Comparison of ENCODE assay signal across 12 cellular contexts in the genomic region with DNA sequence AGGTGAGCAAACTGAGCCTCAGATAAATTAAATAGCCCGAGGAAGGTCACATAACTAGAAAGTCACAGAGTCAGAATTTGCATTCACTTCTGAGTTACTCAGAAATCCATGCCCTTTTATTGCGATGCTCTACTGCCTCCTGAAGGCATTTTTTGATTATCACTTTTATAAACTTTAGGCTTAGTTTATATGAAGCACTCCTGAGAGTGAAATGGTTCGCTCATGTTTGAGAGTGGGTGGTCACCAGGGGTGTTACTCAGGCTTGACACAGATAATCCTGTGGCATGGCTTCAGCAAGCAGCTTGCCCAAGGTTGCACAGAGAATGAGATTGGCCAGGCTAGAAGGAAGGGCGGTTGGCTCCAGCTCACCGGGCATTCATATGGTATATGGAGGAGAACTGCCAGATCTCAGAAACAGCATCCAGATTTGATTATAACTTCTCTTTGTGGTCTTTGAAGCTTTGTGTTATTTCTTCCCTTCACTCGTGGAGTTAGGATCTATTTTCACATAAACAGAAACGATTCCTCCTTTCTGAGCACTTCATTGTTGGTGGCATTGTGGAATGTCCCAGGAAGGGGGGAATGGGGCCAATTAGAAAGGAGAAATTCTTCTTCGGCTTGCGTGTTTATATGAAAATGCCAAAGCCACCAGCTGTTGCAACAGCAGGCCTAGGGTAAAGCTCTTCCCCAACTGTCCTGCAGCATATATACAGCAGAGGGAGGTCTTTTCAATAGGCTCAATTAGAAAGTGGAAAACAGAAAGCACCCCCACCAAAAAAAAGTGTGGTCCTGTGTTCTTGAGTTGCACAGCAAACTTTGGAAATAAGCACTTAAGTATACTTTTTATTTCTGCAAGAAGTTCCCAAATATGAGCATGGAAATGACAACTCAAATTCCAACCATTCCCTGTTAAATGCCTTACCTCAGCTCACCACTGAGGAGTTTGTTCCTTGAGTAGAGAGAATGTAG.
DNase-seq lines count a peak whose midpoint lies in the region; ATAC-seq and TF ChIP-seq lines count a peak whose summit lies in the region.
"Had no signal": no experiment of that assay in that cellular context is flagged by ENCODE, and none has a peak within 500 bp of the region (broad histone marks: within the 10 kb centered on the region; RNA-seq: fewer than 3 reads in every experiment).

No MANE protein-coding gene starts in this region.

- in situ Hi-C loops in gastrocnemius medialis (cut with MboI; ENCODE audit: low sequenced_read_pairs in 4 of 4), result no loop called here

- no peak overlapping the region for H3K4me2 ChIP-seq in DND-41 (ENCODE audit: insufficient read depth, low read length)

- no peaks in the 10 kb centered on the region for H3K79me2 ChIP-seq in DND-41 (ENCODE audit: insufficient read depth, low read length)

- H3K27ac ChIP-seq in DND-41 (ENCODE audit: low read length), result no peak overlapping the region
- peak overlapping the region in 1 of 2 donors; percentile 74 for H3K27ac ChIP-seq in coronary artery
- no peak overlapping the region for H3K27ac ChIP-seq in gastrocnemius medialis
- no peak overlapping the region for H3K27ac ChIP-seq in left lung
- H3K27ac ChIP-seq: tibial nerve had no signal

- H3K9ac ChIP-seq in DND-41 (ENCODE audit: low read depth, low read length), result no peak overlapping the region

- H2AFZ ChIP-seq in DND-41 (ENCODE audit: low read depth, low read length), result no peak overlapping the region

- H3K4me3 Mint-ChIP-seq in osteocyte (ENCODE audit: unreplicated experiment), result no peak overlapping the region
- no peak overlapping the region for H3K4me3 Mint-ChIP-seq in stimulated activated effector memory CD8-positive, alpha-beta T cell treated with anti-CD3 and anti-CD28 coated beads, Interleukin-12 subunit alpha, Interleukin-12 subunit beta, amount 100 ng/mL, for 72 hours
- H3K4me3 Mint-ChIP-seq: naive thymus-derived CD4-positive, alpha-beta T cell had no signal

- intact Hi-C loops in gastrocnemius medialis (cut with DNase I; ENCODE audit: low total_unique reads) (no loop called here), left lung (cut with DNase I) (no loop called here)

- no peaks in the 10 kb centered on the region for H3K27me3 Mint-ChIP-seq in osteocyte (ENCODE audit: unreplicated experiment)

- no peak for ATAC-seq in DND-41 (ENCODE audit: insufficient read depth, low read depth)
- no peak for ATAC-seq in stimulated activated effector memory CD8-positive, alpha-beta T cell treated with anti-CD3 and anti-CD28 coated beads, Interleukin-12 subunit alpha, Interleukin-12 subunit beta, amount 100 ng/mL, for 72 hours
- no peak for ATAC-seq in gastrocnemius medialis
- ATAC-seq in HG03439 (IDR thresholded peaks at IDR 0.05; ENCODE audit: unreplicated experiment), result no peak
- ATAC-seq in left lung, result no peak
- ATAC-seq: naive thymus-derived CD4-positive, alpha-beta T cell had no signal

- H3K9me3 ChIP-seq in DND-41 (ENCODE audit: insufficient read depth, low read length, severe bottlenecking) (no peaks in the 10 kb centered on the region), gastrocnemius medialis (no peaks in the 10 kb centered on the region), left lung (no peaks in the 10 kb centered on the region)
- H3K9me3 ChIP-seq: tibial nerve had no signal

- no peaks in the 10 kb centered on the region for H3K27me3 ChIP-seq in DND-41 (ENCODE audit: insufficient read depth, low read length, poor library complexity)
- H3K27me3 ChIP-seq in gastrocnemius medialis, result no peaks in the 10 kb centered on the region
- H3K27me3 ChIP-seq in left lung, result no peaks in the 10 kb centered on the region
- H3K27me3 ChIP-seq: tibial nerve had no signal

- peak overlapping the region; percentile 94 for H3K27ac Mint-ChIP-seq in osteocyte (ENCODE audit: unreplicated experiment)
- H3K27ac Mint-ChIP-seq in stimulated activated effector memory CD8-positive, alpha-beta T cell treated with anti-CD3 and anti-CD28 coated beads, Interleukin-12 subunit alpha, Interleukin-12 subunit beta, amount 100 ng/mL, for 72 hours, result no peak overlapping the region
- H3K27ac Mint-ChIP-seq: naive thymus-derived CD4-positive, alpha-beta T cell had no signal

- H3K4me1 ChIP-seq in DND-41 (ENCODE audit: insufficient read depth, low read length) (peaks cover 8% of the 10 kb centered on the region), gastrocnemius medialis (no peaks in the 10 kb centered on the region), left lung (no peaks in the 10 kb centered on the region)

- H3K9me3 Mint-ChIP-seq in osteocyte (ENCODE audit: unreplicated experiment), result no peaks in the 10 kb centered on the region
- peaks cover 7% of the 10 kb centered on the region for H3K9me3 Mint-ChIP-seq in stimulated activated effector memory CD8-positive, alpha-beta T cell treated with anti-CD3 and anti-CD28 coated beads, Interleukin-12 subunit alpha, Interleukin-12 subunit beta, amount 100 ng/mL, for 72 hours
- H3K9me3 Mint-ChIP-seq: naive thymus-derived CD4-positive, alpha-beta T cell had no signal

- H4K20me1 ChIP-seq in DND-41 (ENCODE audit: insufficient read depth, low read length), result no peaks in the 10 kb centered on the region

- no peaks in the 10 kb centered on the region for H3K36me3 Mint-ChIP-seq in osteocyte (ENCODE audit: unreplicated experiment)
- no peaks in the 10 kb centered on the region for H3K36me3 Mint-ChIP-seq in stimulated activated effector memory CD8-positive, alpha-beta T cell treated with anti-CD3 and anti-CD28 coated beads, Interleukin-12 subunit alpha, Interleukin-12 subunit beta, amount 100 ng/mL, for 72 hours
- H3K36me3 Mint-ChIP-seq: naive thymus-derived CD4-positive, alpha-beta T cell had no signal

- no peaks in the 10 kb centered on the region for H3K36me3 ChIP-seq in DND-41 (ENCODE audit: insufficient read depth, low read length)
- no peaks in the 10 kb centered on the region for H3K36me3 ChIP-seq in gastrocnemius medialis
- no peaks in the 10 kb centered on the region for H3K36me3 ChIP-seq in left lung
- H3K36me3 ChIP-seq: tibial nerve had no signal

- no peak overlapping the region for H3K4me3 ChIP-seq in DND-41 (ENCODE audit: low read depth in 1 of 2, low read length in 2 of 2)
- H3K4me3 ChIP-seq in coronary artery, result peak overlapping the region; percentile 21
- H3K4me3 ChIP-seq in gastrocnemius medialis, result no peak overlapping the region
- no peak overlapping the region for H3K4me3 ChIP-seq in left lung
- H3K4me3 ChIP-seq: tibial nerve had no signal

- TF ChIP-seq CTCF in DND-41 (IDR thresholded peaks at IDR 0.05; ENCODE audit: borderline replicate concordance, extremely low read depth, low read length, poor library complexity, severe bottlenecking) (peak; percentile 33), coronary artery (IDR thresholded peaks at IDR 0.05) (no peak), osteocyte (IDR thresholded peaks at IDR 0.05) (peak; percentile 64), gastrocnemius medialis (IDR thresholded peaks at IDR 0.05 in 4 of 5, conservative IDR thresholded peaks at IDR 0.05 in 1 of 5) (no peak), left lung (IDR thresholded peaks at IDR 0.05) (no peak)

- H3K4me1 Mint-ChIP-seq in osteocyte (ENCODE audit: unreplicated experiment), result peaks cover 39% of the 10 kb centered on the region
- no peaks in the 10 kb centered on the region for H3K4me1 Mint-ChIP-seq in stimulated activated effector memory CD8-positive, alpha-beta T cell treated with anti-CD3 and anti-CD28 coated beads, Interleukin-12 subunit alpha, Interleukin-12 subunit beta, amount 100 ng/mL, for 72 hours
- H3K4me1 Mint-ChIP-seq: naive thymus-derived CD4-positive, alpha-beta T cell had no signal

- no peak for DNase-seq in DND-41
- DNase-seq in NCI-H1694 treated with DMSO at 0.1 percent for 48 hours (lab: John Stamatoyannopoulos, UW), result peak; percentile 40
- no peak for DNase-seq in coronary artery (ENCODE audit: low spot score)
- DNase-seq in osteocyte (ENCODE audit: extremely low spot score, unreplicated experiment), result no peak
- no peak for DNase-seq in stimulated activated effector memory CD8-positive, alpha-beta T cell treated with anti-CD3 and anti-CD28 coated beads, Interleukin-12 subunit alpha, Interleukin-12 subunit beta, amount 100 ng/mL, for 72 hours (ENCODE audit: low spot score in 2 of 2)
- DNase-seq in gastrocnemius medialis, result no peak
- no peak for DNase-seq in left lung
- DNase-seq: activated CD8-positive, alpha-beta memory T cell treated with anti-CD3 and anti-CD28 coated beads, Interleukin-2, amount 50 U/mL, for 4 hours; naive thymus-derived CD4-positive, alpha-beta T cell; SW 1271 had no signal

- no peak for TF ChIP-seq POLR2A in gastrocnemius medialis (IDR thresholded peaks at IDR 0.05)

Comparison
In these comparisons a context has a peak if more than half of its experiments do, and no peak if none do; other contexts are left out.
1. CTCF ChIP-seq: peak in DND-41 (single experiment) and osteocyte (single experiment); none in coronary artery (single experiment), gastrocnemius medialis (0 of 5) and left lung (0 of 2).